In genomic region chr19:45334881-45335280, GRCh38 we compare ENCODE assay signal across 16 cellular contexts. TPM values are rescaled to one million over a fixed set of nuclear protein-coding genes. Genes with fewer than 3 reads are reported as not detected.
"Had no signal": no experiment of that assay in that cellular context is flagged by ENCODE, and none has a peak within 500 bp of the region (broad histone marks: within the 10 kb centered on the region; RNA-seq: fewer than 3 reads in every experiment).

No MANE protein-coding gene starts in this region.

RNA-seq across cellular contexts. Expression of gene KLC3, which starts 5.7 kb away (rescaled TPM):
- total RNA-seq: activated naive CD4-positive, alpha-beta T cell treated with anti-CD3 and anti-CD28 coated beads for 36 hours; activated naive CD8-positive, alpha-beta T cell treated with anti-CD3 and anti-CD28 coated beads for 36 hours; activated naive CD8-positive, alpha-beta T cell treated with anti-CD3 and anti-CD28 coated beads, Interleukin-2, amount 10 ng/mL, durations not matched to agents 7 days and 5 days; activated T-cell treated with anti-CD3 and anti-CD28 coated beads, Interleukin-2, amount 50 U/mL, for 4 hours; activated T-helper 1 cell treated with anti-CD3 and anti-CD28 coated beads, Interleukin-12 subunit alpha, Interleukin-12 subunit beta, Interleukin-2, Interleukin-4 antibody, amounts not matched to agents 30 ng/mL and 10 ng/mL and 1 ng/mL, durations not matched to agents 14 hours and 24 hours and 36 hours; activated T-helper 2 cell treated with anti-CD3 and anti-CD28 coated beads, Interferon-gamma antibody, Interleukin-2, Interleukin-4, amounts not matched to agents 10 μg/mL and 5 μg/mL and 100 μg/mL, durations not matched to agents 14 hours and 24 hours and 36 hours; aorta; ascending aorta; cardiac septum had no signal
- polyA plus RNA-seq: aorta had no signal

RNA-seq across cellular contexts. Expression of gene CKM, which starts 12.2 kb away (rescaled TPM):
- total RNA-seq: activated naive CD4-positive, alpha-beta T cell treated with anti-CD3 and anti-CD28 coated beads for 36 hours; activated naive CD4-positive, alpha-beta T cell treated with anti-CD3 and anti-CD28 coated beads, Interleukin-2, amount 50 U/mL, for 72 hours; activated naive CD8-positive, alpha-beta T cell treated with anti-CD3 and anti-CD28 coated beads for 36 hours; activated naive CD8-positive, alpha-beta T cell treated with anti-CD3 and anti-CD28 coated beads, Interleukin-2, amount 10 ng/mL, durations not matched to agents 7 days and 5 days; activated T-cell treated with anti-CD3 and anti-CD28 coated beads, Interleukin-2, amount 50 U/mL, for 4 hours; activated T-cell treated with anti-CD3 and anti-CD28 coated beads, Interleukin-2, amount 50 U/mL, for 72 hours; activated T-helper 1 cell treated with anti-CD3 and anti-CD28 coated beads, Interleukin-12 subunit alpha, Interleukin-12 subunit beta, Interleukin-2, Interleukin-4 antibody, amounts not matched to agents 30 ng/mL and 10 ng/mL and 1 ng/mL, durations not matched to agents 14 hours and 24 hours and 36 hours; activated T-helper 17 cell treated with anti-CD3 and anti-CD28 coated beads, Interleukin-2, amount 50 U/mL, for 72 hours; activated T-helper 2 cell treated with anti-CD3 and anti-CD28 coated beads, Interferon-gamma antibody, Interleukin-2, Interleukin-4, amounts not matched to agents 10 μg/mL and 5 μg/mL and 100 μg/mL, durations not matched to agents 14 hours and 24 hours and 36 hours; aorta; ascending aorta; astrocyte; body of pancreas; breast epithelium; chondrocyte had no signal
